In the genomic region with DNA sequence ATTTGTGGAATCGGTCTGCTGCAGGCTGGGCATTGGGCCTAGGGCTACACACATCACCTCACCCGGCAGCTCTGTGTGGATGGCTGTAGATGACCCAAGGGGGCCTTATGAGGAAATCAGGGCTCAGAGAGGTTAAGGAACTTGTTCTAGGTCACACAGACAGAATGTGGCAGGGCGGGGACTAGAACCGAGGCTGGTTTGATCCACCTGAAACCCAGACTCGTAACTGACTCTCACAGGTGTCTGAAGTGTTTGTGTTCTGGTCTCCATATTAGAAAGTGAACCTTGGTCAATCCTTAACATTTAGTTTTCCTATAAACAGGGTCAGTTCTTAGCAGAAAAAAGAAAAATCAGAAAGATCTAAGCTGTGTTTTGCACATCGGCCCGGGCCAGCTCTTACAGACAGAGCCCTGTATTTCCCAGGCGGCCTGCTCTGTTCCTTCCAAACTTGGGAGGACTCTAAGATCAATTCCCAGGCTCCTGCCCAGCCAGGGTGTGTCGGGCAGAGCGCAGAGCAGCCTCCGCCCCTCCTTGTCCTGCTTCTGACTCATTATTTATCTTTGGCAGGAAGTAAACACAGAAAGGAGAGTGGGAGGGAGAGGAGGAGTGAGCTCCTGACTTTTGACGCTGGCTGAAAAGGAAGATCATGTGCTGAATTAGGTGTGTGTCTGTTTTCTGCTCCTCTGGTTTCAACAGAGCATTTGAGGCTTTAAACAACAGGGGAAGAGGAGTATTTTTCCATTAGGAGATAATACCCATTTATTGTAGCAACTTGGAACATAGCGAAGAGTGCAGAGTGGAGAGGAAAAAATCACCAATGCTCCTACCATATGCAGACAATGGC, we compare ENCODE assay signal across 8 cellular contexts.
DNase-seq lines count a peak whose midpoint lies in the region; FAIRE-seq and TF ChIP-seq lines count a peak whose summit lies in the region.

No MANE protein-coding gene starts in this region.

- H3K9me3 ChIP-seq in kidney (ENCODE audit: control insufficient read depth in 1 of 2, low read length in 2 of 2): peaks cover 0 to 3% of the 10 kb centered on the region in 2 donors
- H3K9me3 ChIP-seq in subcutaneous abdominal adipose tissue (ENCODE audit: control insufficient read depth in 5 of 5, low read length in 5 of 5): peaks cover 0 to 4% (median 0%) of the 10 kb centered on the region in 5 donors
- no peaks in the 10 kb centered on the region for H3K9me3 ChIP-seq in WERI-Rb-1 (ENCODE audit: severe bottlenecking)

- POLR2A ChIA-PET in MCF 10A (lab: Yijun Ruan, JAX): interaction anchor here (0.6 to 4.7 kb wide), 30 partner anchors 9 to 985 kb away, joined by 3 to 69 read pairs (median 6); partner anchors contain the start of gene ATE1
- POLR2A ChIA-PET in activated CD4-positive, alpha-beta memory T cell treated with anti-CD3 and anti-CD28 coated beads, Interleukin-2, amount 10 ng/mL, durations not matched to agents 7 days and 5 days (lab: Charles Lee): no interaction called here

- H3K27ac Mint-ChIP-seq in MCF 10A (ENCODE audit: low read depth, unreplicated experiment): peak overlapping the region; percentile 98
- no peak overlapping the region for H3K27ac Mint-ChIP-seq in activated CD4-positive, alpha-beta memory T cell treated with anti-CD3 and anti-CD28 coated beads, Interleukin-2, amount 10 ng/mL, durations not matched to agents 7 days and 5 days

- DNase-seq in ELF-1 (ENCODE audit: low read depth, low spot score) (peak; percentile 95), NCI-H345 (lab: John Stamatoyannopoulos, UW) (peak; percentile 73), MCF 10A (ENCODE audit: unreplicated experiment) (peak; percentile 97), kidney (peak; percentile 90), WERI-Rb-1 (no peak)
- no peak for DNase-seq in stimulated activated CD4-positive, alpha-beta T cell treated with anti-CD3 and anti-CD28 coated beads, Interleukin-4, amount 100 ng/mL, for 24 hours
- no peak for DNase-seq in activated CD4-positive, alpha-beta memory T cell treated with anti-CD3 and anti-CD28 coated beads, Interleukin-2, amount 10 ng/mL, durations not matched to agents 7 days and 5 days

- no peak overlapping the region for H3K4me3 ChIP-seq in kidney (ENCODE audit: low read length in 2 of 2)
- H3K4me3 ChIP-seq in subcutaneous abdominal adipose tissue (ENCODE audit: low read depth in 1 of 5, low read length in 5 of 5): no peak overlapping the region
- H3K4me3 ChIP-seq in WERI-Rb-1 (ENCODE audit: low read depth, low read length): no peak overlapping the region

- peak; percentile 68 for FAIRE-seq in kidney (lab: Jason Lieb, UNC)

- peaks cover 12% of the 10 kb centered on the region for H3K4me1 Mint-ChIP-seq in MCF 10A (ENCODE audit: insufficient read depth, unreplicated experiment)
- peaks cover 4% of the 10 kb centered on the region for H3K4me1 Mint-ChIP-seq in activated CD4-positive, alpha-beta memory T cell treated with anti-CD3 and anti-CD28 coated beads, Interleukin-2, amount 10 ng/mL, durations not matched to agents 7 days and 5 days

- no peak for TF ChIP-seq CTCF in MCF 10A (IDR thresholded peaks at IDR 0.05; ENCODE audit: unreplicated experiment)
- TF ChIP-seq CTCF in kidney (IDR thresholded peaks at IDR 0.05; ENCODE audit: borderline replicate concordance, extremely low read depth, insufficient read depth): no peak
- no peak for TF ChIP-seq CTCF in WERI-Rb-1 (IDR thresholded peaks at IDR 0.05; ENCODE audit: low read depth, low read length)

- no peaks in the 10 kb centered on the region for H3K27me3 Mint-ChIP-seq in MCF 10A (ENCODE audit: insufficient read depth, unreplicated experiment)
- H3K27me3 Mint-ChIP-seq in activated CD4-positive, alpha-beta memory T cell treated with anti-CD3 and anti-CD28 coated beads, Interleukin-2, amount 10 ng/mL, durations not matched to agents 7 days and 5 days: no peaks in the 10 kb centered on the region

- CTCF ChIA-PET in MCF 10A (lab: Yijun Ruan, JAX): interaction anchor here (0.6 to 3.8 kb wide), 12 partner anchors 9 to 319 kb away, joined by 3 to 22 read pairs (median 4); no protein-coding TSS in a partner anchor
- CTCF ChIA-PET in activated CD4-positive, alpha-beta memory T cell treated with anti-CD3 and anti-CD28 coated beads, Interleukin-2, amount 10 ng/mL, durations not matched to agents 7 days and 5 days (lab: Charles Lee): no interaction called here

- no peaks in the 10 kb centered on the region for H3K36me3 ChIP-seq in kidney (ENCODE audit: control insufficient read depth in 1 of 2, insufficient read depth in 2 of 2, low read length in 2 of 2)
- H3K36me3 ChIP-seq in subcutaneous abdominal adipose tissue (ENCODE audit: control insufficient read depth in 5 of 5, insufficient read depth in 5 of 5, low read length in 5 of 5): no peaks in the 10 kb centered on the region
- no peaks in the 10 kb centered on the region for H3K36me3 ChIP-seq in WERI-Rb-1

- H3K4me1 ChIP-seq in kidney (ENCODE audit: control insufficient read depth in 1 of 2, insufficient read depth in 1 of 2, low read depth in 1 of 2, low read length in 2 of 2): peaks cover 4 to 11% of the 10 kb centered on the region in 2 donors
- H3K4me1 ChIP-seq in subcutaneous abdominal adipose tissue (ENCODE audit: control insufficient read depth in 5 of 5, insufficient read depth in 5 of 5, low read length in 5 of 5): peaks cover 9 to 12% (median 11%) of the 10 kb centered on the region in 5 donors

- BruUV-seq in MCF 10A (replicated peaks; lab: Mats Ljungman, UMichigan): TSS peak; percentile 99

- no peaks in the 10 kb centered on the region for H3K9me3 Mint-ChIP-seq in MCF 10A (ENCODE audit: unreplicated experiment)
- no peaks in the 10 kb centered on the region for H3K9me3 Mint-ChIP-seq in activated CD4-positive, alpha-beta memory T cell treated with anti-CD3 and anti-CD28 coated beads, Interleukin-2, amount 10 ng/mL, durations not matched to agents 7 days and 5 days

- H3K4me3 Mint-ChIP-seq in MCF 10A (ENCODE audit: unreplicated experiment): peak overlapping the region; percentile 20
- no peak overlapping the region for H3K4me3 Mint-ChIP-seq in activated CD4-positive, alpha-beta memory T cell treated with anti-CD3 and anti-CD28 coated beads, Interleukin-2, amount 10 ng/mL, durations not matched to agents 7 days and 5 days

- H3K9ac ChIP-seq in kidney (ENCODE audit: low read length in 2 of 2): peak overlapping the region in 1 of 2 donors; percentile 52
- H3K9ac ChIP-seq in subcutaneous abdominal adipose tissue (ENCODE audit: low read length in 5 of 5): peak overlapping the region in 4 of 5 donors; percentile 31 to 64 (median 54)

- H3K36me3 Mint-ChIP-seq in MCF 10A (ENCODE audit: insufficient read depth, unreplicated experiment): no peaks in the 10 kb centered on the region
- H3K36me3 Mint-ChIP-seq in activated CD4-positive, alpha-beta memory T cell treated with anti-CD3 and anti-CD28 coated beads, Interleukin-2, amount 10 ng/mL, durations not matched to agents 7 days and 5 days (ENCODE audit: low read depth): no peaks in the 10 kb centered on the region

- peak overlapping the region; percentile 67 to 93 for H3K27ac ChIP-seq in kidney (ENCODE audit: low read depth in 2 of 2, low read length in 2 of 2)
- H3K27ac ChIP-seq in subcutaneous abdominal adipose tissue (ENCODE audit: low read depth, low read length): peak overlapping the region; percentile 80
- H3K27ac ChIP-seq in WERI-Rb-1: no peak overlapping the region

- H3K27me3 ChIP-seq in subcutaneous abdominal adipose tissue (ENCODE audit: control insufficient read depth in 5 of 5, insufficient read depth in 4 of 5, low read length in 5 of 5): no peaks in the 10 kb centered on the region
- H3K27me3 ChIP-seq in WERI-Rb-1 (ENCODE audit: insufficient read depth, low read depth, severe bottlenecking): no peaks in the 10 kb centered on the region

- intact Hi-C loops in MCF 10A (cut with micrococcal nuclease): loop anchor here (2.0 kb wide), 1 partner anchor 50 kb away; no protein-coding TSS in a partner anchor
- intact Hi-C loops in kidney (cut with DNase I): no loop called here

Comparison
In these comparisons a context has a peak if more than half of its experiments do, and no peak if none do; other contexts are left out.
1. DNase-seq: peak in ELF-1 (single experiment), NCI-H345 (single experiment), MCF 10A (single experiment) and kidney (single experiment); none in WERI-Rb-1 (single experiment), stimulated activated CD4-positive, alpha-beta T cell treated with anti-CD3 and anti-CD28 coated beads, Interleukin-4, amount 100 ng/mL, for 24 hours (single experiment) and activated CD4-positive, alpha-beta memory T cell treated with anti-CD3 and anti-CD28 coated beads, Interleukin-2, amount 10 ng/mL, durations not matched to agents 7 days and 5 days (single experiment).